In genomic region chr10:34908472-34908871, GRCh38 we compare ENCODE assay signal across 14 cellular contexts.
DNase-seq lines count a peak whose midpoint lies in the region; ATAC-seq and TF ChIP-seq lines count a peak whose summit lies in the region.
"Had no signal": no experiment of that assay in that cellular context is flagged by ENCODE, and none has a peak within 500 bp of the region (broad histone marks: within the 10 kb centered on the region; RNA-seq: fewer than 3 reads in every experiment).

No MANE protein-coding gene starts in this region.

- no peak for TF ChIP-seq CTCF in mucosa of descending colon (IDR thresholded peaks at IDR 0.05)

- ATAC-seq in sciatic nerve (peak; percentile 64), mucosa of descending colon (no peak)
- ATAC-seq: gastrocnemius medialis, left colon had no signal

- no peaks in the 10 kb centered on the region for H3K9me3 ChIP-seq in mucosa of descending colon
- H3K9me3 ChIP-seq: gastrocnemius medialis had no signal

- no peak overlapping the region for H3K4me3 ChIP-seq in mucosa of descending colon
- H3K4me3 ChIP-seq: coronary artery, gastrocnemius medialis had no signal

- no peaks in the 10 kb centered on the region for H3K4me1 ChIP-seq in mucosa of descending colon (ENCODE audit: low read depth)
- H3K4me1 ChIP-seq: gastrocnemius medialis had no signal

- H3K36me3 ChIP-seq in mucosa of descending colon (ENCODE audit: low read depth), result no peaks in the 10 kb centered on the region
- H3K36me3 ChIP-seq: gastrocnemius medialis had no signal

- intact Hi-C loops in sciatic nerve (cut with DNase I), result no loop called here
- intact Hi-C loops in mucosa of descending colon (cut with DNase I, micrococcal nuclease), result no loop called here

- DNase-seq in EH (ENCODE audit: low read depth) (peak; percentile 91), NCI-H1694 (lab: John Stamatoyannopoulos, UW) (peak; percentile 41), fibroblast of gingiva (ENCODE audit: low read depth) (peak; percentile 61), sciatic nerve (ENCODE audit: low spot score) (no peak), mucosa of descending colon (no peak)
- no peak for DNase-seq in stimulated activated CD4-positive, alpha-beta T cell treated with anti-CD3 and anti-CD28 coated beads, Interleukin-15, amount 100 ng/mL, for 24 hours
- no peak for DNase-seq in stimulated activated naive CD4-positive, alpha-beta T cell treated with Interleukin-2 at 50 U/mL for 16 hours (lab: John Stamatoyannopoulos, UW)
- DNase-seq in activated CD4-positive, alpha-beta T cell treated with anti-CD3 and anti-CD28 coated beads, Interleukin-2, amount 50 U/mL, for 48 hours, result no peak
- DNase-seq: activated CD4-positive, alpha-beta T cell treated with anti-CD3 and anti-CD28 coated beads, Interleukin-2, amount 50 U/mL, for 4 hours; activated naive CD4-positive, alpha-beta T cell treated with anti-CD3 and anti-CD28 coated beads, Interleukin-2, amount 50 U/mL, for 16 hours; gastrocnemius medialis; left colon; stimulated activated naive CD4-positive, alpha-beta T cell had no signal

Comparison
In these comparisons a context has a peak if more than half of its experiments do, and no peak if none do; other contexts are left out.
1. DNase-seq: peak in EH (single experiment), NCI-H1694 (single experiment) and fibroblast of gingiva (single experiment); none in sciatic nerve (single experiment), stimulated activated CD4-positive, alpha-beta T cell treated with anti-CD3 and anti-CD28 coated beads, Interleukin-15, amount 100 ng/mL, for 24 hours (single experiment), stimulated activated naive CD4-positive, alpha-beta T cell treated with Interleukin-2 at 50 U/mL for 16 hours (single experiment), mucosa of descending colon (0 of 3) and activated CD4-positive, alpha-beta T cell treated with anti-CD3 and anti-CD28 coated beads, Interleukin-2, amount 50 U/mL, for 48 hours (0 of 2).